In the genomic region with DNA sequence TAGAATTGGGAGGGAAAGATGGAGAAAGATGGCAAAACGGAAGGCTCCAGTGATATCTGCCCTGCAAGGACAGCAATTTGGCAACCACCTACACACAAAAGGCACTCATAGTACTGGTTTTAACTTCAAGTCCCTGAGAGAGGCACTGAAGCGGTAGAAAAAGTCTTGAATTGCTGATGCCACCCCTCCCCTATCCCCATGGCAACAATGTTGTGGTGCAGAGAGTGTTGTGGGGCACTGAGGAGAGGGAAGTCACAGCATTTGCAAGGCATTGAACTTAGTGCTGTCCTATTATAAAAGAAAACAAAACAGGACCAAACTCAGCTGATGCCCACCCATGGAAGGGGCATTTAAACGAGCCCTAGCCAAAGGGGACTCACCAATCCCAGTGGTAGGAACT, we compare ENCODE assay signal across 26 cellular contexts.
"Had no signal": no experiment of that assay in that cellular context is flagged by ENCODE, and none has a peak within 500 bp of the region (broad histone marks: within the 10 kb centered on the region; RNA-seq: fewer than 3 reads in every experiment).

No MANE protein-coding gene starts in this region.

- H3K4me3 ChIP-seq: breast epithelium, colonic mucosa, esophagus muscularis mucosa, hepatocyte, lower lobe of right lung, suprapubic skin, transverse colon, vagina had no signal

- H3K4me1 ChIP-seq: breast epithelium, colonic mucosa, esophagus muscularis mucosa, lower lobe of right lung, suprapubic skin, transverse colon, vagina had no signal

- H3K36me3 ChIP-seq: breast epithelium, colonic mucosa, esophagus muscularis mucosa, lower lobe of right lung, suprapubic skin, transverse colon, vagina had no signal

- H3K9me3 ChIP-seq: colonic mucosa, lower lobe of right lung, suprapubic skin, transverse colon, vagina had no signal

- H2AFZ ChIP-seq: hepatocyte had no signal

- H3K79me2 ChIP-seq: hepatocyte had no signal

- H3K4me2 ChIP-seq: hepatocyte had no signal

- H3K27ac Mint-ChIP-seq: activated naive CD8-positive, alpha-beta T cell treated with anti-CD3 and anti-CD28 coated beads for 36 hours; activated T-helper 2 cell treated with anti-CD3 and anti-CD28 coated beads, Interferon-gamma antibody, Interleukin-2, Interleukin-4, amounts not matched to agents 10 μg/mL and 5 μg/mL and 100 μg/mL, durations not matched to agents 14 hours and 24 hours and 36 hours; stimulated activated effector memory CD8-positive, alpha-beta T cell treated with anti-CD3 and anti-CD28 coated beads, Interleukin-12 subunit alpha, Interleukin-12 subunit beta, amount 100 ng/mL, for 72 hours; stimulated activated naive CD8-positive, alpha-beta T cell treated with anti-CD3 and anti-CD28 coated beads, Interleukin-15, amount 100 ng/mL, for 72 hours had no signal

- H3K4me3 Mint-ChIP-seq: activated naive CD8-positive, alpha-beta T cell treated with anti-CD3 and anti-CD28 coated beads for 36 hours; activated T-cell treated with anti-CD3 and anti-CD28 coated beads, Interleukin-2, amount 50 U/mL, for 4 hours; naive B cell; stimulated activated effector memory CD8-positive, alpha-beta T cell treated with anti-CD3 and anti-CD28 coated beads, Interleukin-12 subunit alpha, Interleukin-12 subunit beta, amount 100 ng/mL, for 72 hours; stimulated activated naive CD8-positive, alpha-beta T cell treated with anti-CD3 and anti-CD28 coated beads, Interleukin-15, amount 100 ng/mL, for 72 hours had no signal

- H3K27ac ChIP-seq: breast epithelium, colonic mucosa, esophagus muscularis mucosa, hepatocyte, lower lobe of right lung, suprapubic skin, transverse colon, vagina had no signal

- ATAC-seq: activated T-cell treated with anti-CD3 and anti-CD28 coated beads, Interleukin-2, amount 50 U/mL, for 4 hours; left cardiac atrium; lower lobe of right lung; sciatic nerve; stimulated activated effector memory CD8-positive, alpha-beta T cell treated with anti-CD3 and anti-CD28 coated beads, Interleukin-12 subunit alpha, Interleukin-12 subunit beta, amount 100 ng/mL, for 72 hours; stimulated activated naive CD8-positive, alpha-beta T cell treated with anti-CD3 and anti-CD28 coated beads, Interleukin-15, amount 100 ng/mL, for 72 hours had no signal

- H3K36me3 Mint-ChIP-seq: activated naive CD8-positive, alpha-beta T cell treated with anti-CD3 and anti-CD28 coated beads for 36 hours; naive B cell; stimulated activated effector memory CD8-positive, alpha-beta T cell treated with anti-CD3 and anti-CD28 coated beads, Interleukin-12 subunit alpha, Interleukin-12 subunit beta, amount 100 ng/mL, for 72 hours had no signal

- H3K27me3 ChIP-seq: breast epithelium, colonic mucosa, esophagus muscularis mucosa, hepatocyte, suprapubic skin, transverse colon, vagina had no signal

- H3K27me3 Mint-ChIP-seq: activated naive CD8-positive, alpha-beta T cell treated with anti-CD3 and anti-CD28 coated beads for 36 hours; naive B cell; stimulated activated naive CD8-positive, alpha-beta T cell treated with anti-CD3 and anti-CD28 coated beads, Interleukin-15, amount 100 ng/mL, for 72 hours had no signal

- DNase-seq: activated CD4-positive, alpha-beta T cell treated with anti-CD3 and anti-CD28 coated beads for 4 hours; activated CD4-positive, alpha-beta T cell treated with anti-CD3 and anti-CD28 coated beads, Interleukin-2, amount 50 U/mL, for 48 hours; activated CD4-positive, CD25-positive, alpha-beta regulatory T cell; activated CD8-positive, alpha-beta memory T cell treated with anti-CD3 and anti-CD28 coated beads, Interleukin-2, amount 50 U/mL, for 48 hours; activated naive CD4-positive, alpha-beta T cell treated with Interleukin-2 at 50 U/mL for 16 hours; activated naive CD8-positive, alpha-beta T cell treated with anti-CD3 and anti-CD28 coated beads for 36 hours; activated T-cell treated with anti-CD3 and anti-CD28 coated beads, Interleukin-2, amount 50 U/mL, for 4 hours; colonic mucosa; glutamatergic neuron; islet precursor cell; left cardiac atrium; lower lobe of right lung; naive B cell; occipital lobe; small intestine; stimulated activated CD4-positive, alpha-beta T cell treated with anti-CD3 and anti-CD28 coated beads, Interleukin-2, amount 100 ng/mL, for 24 hours; stimulated activated naive CD8-positive, alpha-beta T cell treated with anti-CD3 and anti-CD28 coated beads, Interleukin-15, amount 100 ng/mL, for 72 hours; transverse colon had no signal

- H3K4me1 Mint-ChIP-seq: activated naive CD8-positive, alpha-beta T cell treated with anti-CD3 and anti-CD28 coated beads for 36 hours; naive B cell; stimulated activated effector memory CD8-positive, alpha-beta T cell treated with anti-CD3 and anti-CD28 coated beads, Interleukin-12 subunit alpha, Interleukin-12 subunit beta, amount 100 ng/mL, for 72 hours; stimulated activated naive CD8-positive, alpha-beta T cell treated with anti-CD3 and anti-CD28 coated beads, Interleukin-15, amount 100 ng/mL, for 72 hours had no signal
